ENCODE assay signal across 1 cellular context in the genomic region with DNA sequence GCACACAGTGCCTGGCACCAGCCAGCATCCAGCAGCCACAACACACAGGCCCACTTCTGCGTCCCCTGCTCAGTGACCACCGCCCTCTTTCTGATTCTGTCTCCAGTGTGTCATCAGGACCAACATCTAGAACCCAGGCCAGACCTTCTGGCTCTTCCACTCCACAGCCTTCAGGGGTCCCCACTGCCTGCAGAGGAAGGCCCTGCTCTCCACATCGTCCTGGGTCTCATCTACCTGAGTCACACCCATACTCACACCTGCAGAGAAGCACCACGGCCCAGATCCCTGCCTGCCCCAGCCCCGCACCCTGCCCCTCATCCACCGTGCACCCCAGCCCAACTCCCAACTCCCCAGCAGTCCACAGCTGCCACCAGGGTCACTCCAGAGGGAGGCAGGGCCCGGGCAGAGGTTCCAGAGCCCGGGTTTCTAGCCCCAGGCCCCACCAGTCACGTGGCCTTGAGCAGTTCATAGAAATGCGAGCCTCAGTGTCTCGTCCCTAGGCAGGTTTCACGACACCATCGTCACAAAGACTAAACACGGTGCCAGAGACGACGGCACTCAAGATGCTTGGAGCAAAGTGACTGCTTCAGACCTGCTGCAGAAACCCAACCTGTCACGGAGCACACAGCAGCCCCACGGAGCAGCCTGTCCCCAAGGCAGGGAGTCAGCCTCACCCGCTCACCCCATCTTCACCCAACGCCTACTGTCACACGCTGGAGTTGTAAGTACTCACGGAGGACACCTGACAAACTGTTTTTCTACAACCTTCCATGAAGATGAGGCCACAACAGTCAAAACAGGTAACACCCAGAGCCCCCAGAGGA.
TF ChIP-seq lines count a peak whose summit lies in the region.

No MANE protein-coding gene starts in this region.

TF ChIP-seq in H1, 55 proteins besides CTCF, POLR2A, EP300 and RAD21:
- TF ChIP-seq TAF7 (optimal IDR thresholded peaks at IDR 0.05; ENCODE audit: borderline replicate concordance, low read depth, low read length): no peak
- TF ChIP-seq SAP30 (IDR thresholded peaks at IDR 0.05; ENCODE audit: insufficient read depth, insufficient replicate concordance, low read length): no peak
- TF ChIP-seq CREB1 (IDR thresholded peaks at IDR 0.05): no peak
- TF ChIP-seq PHF8 (conservative IDR thresholded peaks at IDR 0.05; ENCODE audit: low read depth, low read length): no peak
- TF ChIP-seq TBP (IDR thresholded peaks at IDR 0.05; ENCODE audit: low read depth, low read length): no peak
- no peak for TF ChIP-seq NRF1 (IDR thresholded peaks at IDR 0.05; ENCODE audit: low read depth, low read length)
- TF ChIP-seq NANOG (IDR thresholded peaks at IDR 0.05; ENCODE audit: insufficient read depth, low read depth, low read length, poor library complexity, severe bottlenecking): no peak
